19 cellular contexts compared by ENCODE assay signal in genomic region chrX:10327651-10328050, GRCh38.
A peak's percentile ranks its signal among the peaks of the same experiment; 100 is the strongest.
DNase-seq lines count a peak whose midpoint lies in the region; ATAC-seq and TF ChIP-seq lines count a peak whose summit lies in the region.
"Had no signal": no experiment of that assay in that cellular context is flagged by ENCODE, and none has a peak within 500 bp of the region (broad histone marks: within the 10 kb centered on the region; RNA-seq: fewer than 3 reads in every experiment).

No MANE protein-coding gene starts in this region.

- H3K27ac ChIP-seq in HUES48 (ENCODE audit: low read depth, low read length) (peak overlapping the region; percentile 16), neural progenitor cell (no peak overlapping the region)
- H3K27ac ChIP-seq: BLaER1 treated with 17β-estradiol and CSF1 and Interleukin-3, amounts not matched to agents 10 nM and 100 nM; sigmoid colon; testis had no signal

- H3K79me2 ChIP-seq in neural progenitor cell (ENCODE audit: low read depth) = no peaks in the 10 kb centered on the region

- CTCF ChIA-PET in Calu3 (lab: Charles Lee) = no interaction called here

- intact Hi-C loops in Calu3 (cut with micrococcal nuclease; ENCODE audit: unreplicated experiment) = loop anchor here (5.0 kb wide), 1 partner anchor 310 kb away; no protein-coding TSS in a partner anchor

- H3K27me3 ChIP-seq in HUES48 (ENCODE audit: control insufficient read depth, insufficient read depth, low read length) (0 out of 2 replicates have a peak, but pooled peaks cover 5% of the 10 kb centered on the region), neural progenitor cell (no peaks in the 10 kb centered on the region)
- H3K27me3 ChIP-seq: sigmoid colon, testis had no signal

- H4K20me1 ChIP-seq in neural progenitor cell (ENCODE audit: low read depth) = no peaks in the 10 kb centered on the region

- peaks cover 5% of the 10 kb centered on the region for H3K36me3 Mint-ChIP-seq in Calu3 (ENCODE audit: insufficient read depth, unreplicated experiment)
- no peaks in the 10 kb centered on the region for H3K36me3 Mint-ChIP-seq in neural progenitor cell
- no peaks in the 10 kb centered on the region for H3K36me3 Mint-ChIP-seq in glutamatergic neuron (ENCODE audit: unreplicated experiment)

- DNase-seq in Calu3 = peak; percentile 34
- DNase-seq in astrocyte of the hippocampus (ENCODE audit: low read depth, low spot score) = peak; percentile 41
- peak; percentile 12 for DNase-seq in neural progenitor cell (ENCODE audit: low spot score)
- no peak for DNase-seq in glutamatergic neuron
- no peak for DNase-seq in HT-29 (ENCODE audit: low spot score)
- no peak for DNase-seq in foreskin fibroblast
- DNase-seq: activated naive CD4-positive, alpha-beta T cell treated with anti-CD3 and anti-CD28 coated beads, Interleukin-2, amount 50 U/mL, for 16 hours; NCI-H1436; OCI-M1; sigmoid colon; SK-N-SH; stimulated activated CD4-positive, alpha-beta T cell treated with anti-CD3 and anti-CD28 coated beads, Interleukin-4, amount 100 ng/mL, for 1 hour; stimulated activated CD8-positive, alpha-beta memory T cell treated with anti-CD3 and anti-CD28 coated beads, Interleukin-4, amount 100 ng/mL, for 48 hours; testis had no signal

- H3K4me1 ChIP-seq in HUES48 (ENCODE audit: control insufficient read depth, insufficient read depth, low read length) (peaks cover 9% of the 10 kb centered on the region), neural progenitor cell (peaks cover 3% of the 10 kb centered on the region)
- H3K4me1 ChIP-seq: sigmoid colon, testis had no signal

- H3K4me2 ChIP-seq in neural progenitor cell = no peak overlapping the region
- H3K4me2 ChIP-seq: BLaER1 treated with 17β-estradiol and CSF1 and Interleukin-3, amounts not matched to agents 10 nM and 100 nM; SK-N-SH had no signal

- H3K9me3 ChIP-seq in HUES48 (ENCODE audit: control insufficient read depth, insufficient read depth, low read length) (no peaks in the 10 kb centered on the region), neural progenitor cell (ENCODE audit: low read depth) (peaks cover 9% of the 10 kb centered on the region)
- H3K9me3 ChIP-seq: sigmoid colon, SK-N-SH, testis had no signal

- no TSS peak for BruUV-seq in Calu3 (replicated peaks; lab: Mats Ljungman, UMichigan)

- no peaks in the 10 kb centered on the region for H3K27me3 Mint-ChIP-seq in Calu3 (ENCODE audit: unreplicated experiment)
- no peaks in the 10 kb centered on the region for H3K27me3 Mint-ChIP-seq in neural progenitor cell (ENCODE audit: insufficient read depth, low read depth)
- no peaks in the 10 kb centered on the region for H3K27me3 Mint-ChIP-seq in glutamatergic neuron (ENCODE audit: unreplicated experiment)

- no peak overlapping the region for H2AFZ ChIP-seq in neural progenitor cell (replicated peaks)

- H3K9me3 Mint-ChIP-seq in Calu3 (ENCODE audit: low read depth, unreplicated experiment) = no peaks in the 10 kb centered on the region
- H3K9me3 Mint-ChIP-seq in neural progenitor cell = peaks cover 6% of the 10 kb centered on the region
- H3K9me3 Mint-ChIP-seq in glutamatergic neuron (ENCODE audit: unreplicated experiment) = peaks cover 3% of the 10 kb centered on the region
- H3K9me3 Mint-ChIP-seq: dendritic cell treated with granulocyte-macrophage colony-stimulating factor and Interleukin-4, amounts not matched to agents 40 ng/mL and 50 ng/mL, for 4 days had no signal

- ATAC-seq in GM21786 (IDR thresholded peaks at IDR 0.05; ENCODE audit: unreplicated experiment) = no peak

- H3K4me3 Mint-ChIP-seq in Calu3 (ENCODE audit: low read depth, unreplicated experiment) = no peak overlapping the region
- H3K4me3 Mint-ChIP-seq in neural progenitor cell = no peak overlapping the region
- H3K4me3 Mint-ChIP-seq in glutamatergic neuron (ENCODE audit: unreplicated experiment) = no peak overlapping the region
- H3K4me3 Mint-ChIP-seq: dendritic cell treated with granulocyte-macrophage colony-stimulating factor and Interleukin-4, amounts not matched to agents 40 ng/mL and 50 ng/mL, for 4 days; neural crest cell had no signal

- TF ChIP-seq CTCF in Calu3 (IDR thresholded peaks at IDR 0.05; ENCODE audit: unreplicated experiment) (no peak), neural progenitor cell (IDR thresholded peaks at IDR 0.05) (no peak), glutamatergic neuron (IDR thresholded peaks at IDR 0.05; ENCODE audit: partially characterized antibody, unreplicated experiment) (no peak), foreskin fibroblast (IDR thresholded peaks at IDR 0.05; ENCODE audit: low read depth, low read length) (no peak)

- peaks cover 14% of the 10 kb centered on the region for H3K4me1 Mint-ChIP-seq in Calu3 (ENCODE audit: low read depth, unreplicated experiment)
- peaks cover 14% of the 10 kb centered on the region for H3K4me1 Mint-ChIP-seq in neural progenitor cell
- H3K4me1 Mint-ChIP-seq in glutamatergic neuron (ENCODE audit: low read depth, unreplicated experiment) = peaks cover 6% of the 10 kb centered on the region
- H3K4me1 Mint-ChIP-seq: neural crest cell had no signal

- H3K9ac ChIP-seq in HUES48 (ENCODE audit: low read depth, low read length) = no peak overlapping the region
- H3K9ac ChIP-seq in neural progenitor cell = no peak overlapping the region
- H3K9ac ChIP-seq: BLaER1 treated with 17β-estradiol and CSF1 and Interleukin-3, amounts not matched to agents 10 nM and 100 nM; SK-N-SH had no signal

- H3K4me3 ChIP-seq in HUES48 (ENCODE audit: low read depth, low read length) (no peak overlapping the region), neural progenitor cell (no peak overlapping the region), foreskin fibroblast (ENCODE audit: low read depth in 1 of 2, low read length in 2 of 2) (no peak overlapping the region)
- H3K4me3 ChIP-seq: BLaER1 treated with 17β-estradiol and CSF1 and Interleukin-3, amounts not matched to agents 10 nM and 100 nM; sigmoid colon; testis had no signal

- no peak overlapping the region for H3K27ac Mint-ChIP-seq in Calu3 (ENCODE audit: unreplicated experiment)
- no peak overlapping the region for H3K27ac Mint-ChIP-seq in neural progenitor cell
- no peak overlapping the region for H3K27ac Mint-ChIP-seq in glutamatergic neuron (ENCODE audit: unreplicated experiment)
- H3K27ac Mint-ChIP-seq: dendritic cell treated with granulocyte-macrophage colony-stimulating factor and Interleukin-4, amounts not matched to agents 40 ng/mL and 50 ng/mL, for 4 days had no signal

- H3F3A ChIP-seq in neural progenitor cell (ENCODE audit: low read depth) = no peaks in the 10 kb centered on the region

- H3K36me3 ChIP-seq in HUES48 (ENCODE audit: control insufficient read depth, insufficient read depth, low read length) = no peaks in the 10 kb centered on the region
- no peaks in the 10 kb centered on the region for H3K36me3 ChIP-seq in neural progenitor cell
- H3K36me3 ChIP-seq: BLaER1 treated with 17β-estradiol and CSF1 and Interleukin-3, amounts not matched to agents 10 nM and 100 nM; sigmoid colon had no signal

Comparison
In these comparisons a context has a peak if more than half of its experiments do, and no peak if none do; other contexts are left out.
1. DNase-seq: peak in Calu3 (single experiment), astrocyte of the hippocampus (single experiment) and neural progenitor cell (single experiment); none in glutamatergic neuron (single experiment), HT-29 (single experiment) and foreskin fibroblast (0 of 2).